8 cellular contexts compared by ENCODE assay signal in the genomic region with DNA sequence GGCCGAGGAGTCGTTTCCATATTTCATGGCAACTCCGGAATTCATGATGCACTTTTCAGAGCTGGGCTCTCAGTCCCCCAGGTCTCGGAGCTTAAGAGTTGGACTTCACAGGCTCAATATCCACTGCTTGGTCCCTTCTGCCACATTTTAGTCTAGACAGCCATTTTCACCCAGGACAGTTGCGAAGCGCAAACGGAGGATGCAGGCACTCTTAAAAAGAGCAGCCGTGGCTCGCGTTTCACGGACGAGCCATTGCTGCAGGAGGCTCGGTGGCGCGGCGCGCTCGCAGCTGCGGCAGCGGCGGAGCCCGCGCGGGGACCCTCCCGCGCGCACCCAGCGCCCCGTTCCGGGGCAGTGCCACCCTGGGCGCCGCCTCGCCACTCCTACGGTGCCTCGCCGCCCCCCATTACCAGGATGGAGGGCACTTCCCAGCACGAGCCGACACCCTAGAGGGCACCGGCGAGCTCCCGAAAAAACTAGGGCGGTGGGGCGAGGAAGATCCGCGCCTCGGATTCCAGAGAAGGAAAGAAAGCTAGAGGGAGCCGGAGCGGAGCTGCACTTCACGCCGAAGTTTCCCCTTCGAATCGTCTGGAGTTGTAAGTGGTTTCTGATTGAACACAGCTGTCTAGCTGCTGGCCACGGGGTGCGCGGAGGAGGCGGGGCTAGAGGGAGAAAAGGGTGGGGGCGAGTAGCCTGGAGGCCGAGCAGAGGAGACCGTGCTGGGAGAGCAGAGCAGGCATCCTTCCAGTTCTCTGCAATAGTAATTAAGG.
DNase-seq lines count a peak whose midpoint lies in the region; ATAC-seq and TF ChIP-seq lines count a peak whose summit lies in the region.

No MANE protein-coding gene starts in this region.

- H3K36me3 ChIP-seq in right atrium auricular region (no peaks in the 10 kb centered on the region), psoas muscle (ENCODE audit: insufficient read depth in 1 of 2, low read depth in 1 of 2) (no peaks in the 10 kb centered on the region)

- H3K27me3 ChIP-seq in right atrium auricular region (no peaks in the 10 kb centered on the region), psoas muscle (ENCODE audit: insufficient read depth in 3 of 3, low read length in 2 of 3) (peaks cover 0 to 9% (median 0%) of the 10 kb centered on the region in 3 donors)

- H3K4me3 Mint-ChIP-seq in T-helper 1 cell treated with Interleukin-12 subunit alpha and Interleukin-12 subunit beta and Interleukin-4 antibody, amounts not matched to agents 30 μg/mL and 1 μg/mL, for 36 hours: peak overlapping the region; percentile 89

- H3K9me3 ChIP-seq in right atrium auricular region (no peaks in the 10 kb centered on the region), psoas muscle (no peaks in the 10 kb centered on the region)

- H3K9me3 Mint-ChIP-seq in T-helper 1 cell treated with Interleukin-12 subunit alpha and Interleukin-12 subunit beta and Interleukin-4 antibody, amounts not matched to agents 30 μg/mL and 1 μg/mL, for 36 hours: no peaks in the 10 kb centered on the region

- H3K27ac ChIP-seq in right atrium auricular region: peak overlapping the region; percentile 85 to 93
- peak overlapping the region; percentile 84 for H3K27ac ChIP-seq in psoas muscle

- H3K36me3 Mint-ChIP-seq in T-helper 1 cell treated with Interleukin-12 subunit alpha and Interleukin-12 subunit beta and Interleukin-4 antibody, amounts not matched to agents 30 μg/mL and 1 μg/mL, for 36 hours (ENCODE audit: low read depth): peaks cover 3% of the 10 kb centered on the region

- ATAC-seq in GM21576 (IDR thresholded peaks at IDR 0.05; ENCODE audit: unreplicated experiment): peak; percentile 98
- ATAC-seq in psoas muscle: peak; percentile 90 to 96 (median 95)

- peaks cover 0 to 33% of the 10 kb centered on the region in 2 donors for H3K4me1 ChIP-seq in right atrium auricular region
- H3K4me1 ChIP-seq in psoas muscle: peaks cover 7% of the 10 kb centered on the region

- DNase-seq in DMS53 treated with DMSO at 0.1 percent for 48 hours (lab: John Stamatoyannopoulos, UW; ENCODE audit: unreplicated experiment) (peak; percentile 25), amygdala (lab: John Stamatoyannopoulos, UW) (peak; percentile 6 to 80 (median 63)), right atrium auricular region (ENCODE audit: low spot score) (peak; percentile 93), psoas muscle (peak; percentile 86 to 92), ureter (ENCODE audit: low spot score) (peak; percentile 95)
- peak; percentile 28 for DNase-seq in Jurkat, Clone E6-1 (ENCODE audit: low read depth, low spot score)

- TF ChIP-seq CTCF in right atrium auricular region (IDR thresholded peaks at IDR 0.05) (peak in 1 of 2 donors; percentile 44), psoas muscle (IDR thresholded peaks at IDR 0.05) (no peak)

- peaks cover 15% of the 10 kb centered on the region for H3K4me1 Mint-ChIP-seq in T-helper 1 cell treated with Interleukin-12 subunit alpha and Interleukin-12 subunit beta and Interleukin-4 antibody, amounts not matched to agents 30 μg/mL and 1 μg/mL, for 36 hours (ENCODE audit: low read depth)

- peaks cover 78% of the 10 kb centered on the region for H3K27me3 Mint-ChIP-seq in T-helper 1 cell treated with Interleukin-12 subunit alpha and Interleukin-12 subunit beta and Interleukin-4 antibody, amounts not matched to agents 30 μg/mL and 1 μg/mL, for 36 hours (ENCODE audit: low read depth)

- H3K27ac Mint-ChIP-seq in T-helper 1 cell treated with Interleukin-12 subunit alpha and Interleukin-12 subunit beta and Interleukin-4 antibody, amounts not matched to agents 30 μg/mL and 1 μg/mL, for 36 hours: peak overlapping the region; percentile 68

- H3K4me3 ChIP-seq in Jurkat, Clone E6-1 (ENCODE audit: low read length): peak overlapping the region; percentile 52
- H3K4me3 ChIP-seq in right atrium auricular region (peak overlapping the region; percentile 83 to 88), psoas muscle (peak overlapping the region; percentile 91)

- 0 to 1% (median 1%) methylated on average over 54 to 59 of the region's 59 CpGs for WGBS in psoas muscle, 3 donors

- intact Hi-C loops in psoas muscle (cut with DNase I): loop anchor here (5.0 kb wide), 2 partner anchors 77 to 92 kb away; no protein-coding TSS in a partner anchor

Comparison
In these comparisons a context has a peak if more than half of its experiments do, and no peak if none do; other contexts are left out.
1. Peak in every context shown above with its lines: DNase-seq, ATAC-seq, H3K4me3 ChIP-seq and H3K27ac ChIP-seq.
2. DNase-seq: peak in every context shown above with its lines; median percentile 95 in ureter; 93 in right atrium auricular region; 89 in psoas muscle; 63 in amygdala; 28 in Jurkat, Clone E6-1; 25 in DMS53 treated with DMSO at 0.1 percent for 48 hours.